In the genomic region with DNA sequence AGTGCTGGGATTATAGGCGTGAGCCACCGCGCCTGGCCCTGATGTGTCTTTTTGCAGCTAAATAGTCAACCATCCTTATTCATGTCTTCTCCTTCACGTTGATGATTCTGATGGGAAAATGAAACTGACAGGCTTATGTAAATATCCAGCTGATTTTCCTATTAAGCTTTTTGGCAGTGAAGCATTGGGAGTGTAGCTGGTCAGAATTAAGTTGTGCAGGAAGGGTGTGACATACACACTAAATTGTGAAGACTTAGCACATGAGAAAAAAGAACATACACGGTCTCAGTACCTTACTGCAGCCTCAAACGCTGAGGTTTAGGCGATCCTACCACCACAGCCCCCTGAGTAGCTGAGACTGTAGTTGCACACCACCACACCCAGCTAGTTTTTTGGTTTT, we compare ENCODE assay signal across 8 cellular contexts.
"Had no signal": no experiment of that assay in that cellular context is flagged by ENCODE, and none has a peak within 500 bp of the region (broad histone marks: within the 10 kb centered on the region; RNA-seq: fewer than 3 reads in every experiment).

No MANE protein-coding gene starts in this region.

- FAIRE-seq: H1, H54, HTR-8/SVneo, K562 had no signal

- H2AFZ ChIP-seq: GM23338 had no signal

- ATAC-seq: GM23338, K562 had no signal

- DNase-seq: H9, HCEC 1CT, IMR-90 had no signal

- H3K4me3 Mint-ChIP-seq: GM23338, H9 had no signal

- H3K4me3 ChIP-seq: GM23338, K562 had no signal

- H3K27ac Mint-ChIP-seq: GM23338, H9 had no signal

- H3K4me2 ChIP-seq: GM23338 had no signal
